Comparison of ENCODE assay signal across 11 cellular contexts in the genomic region with DNA sequence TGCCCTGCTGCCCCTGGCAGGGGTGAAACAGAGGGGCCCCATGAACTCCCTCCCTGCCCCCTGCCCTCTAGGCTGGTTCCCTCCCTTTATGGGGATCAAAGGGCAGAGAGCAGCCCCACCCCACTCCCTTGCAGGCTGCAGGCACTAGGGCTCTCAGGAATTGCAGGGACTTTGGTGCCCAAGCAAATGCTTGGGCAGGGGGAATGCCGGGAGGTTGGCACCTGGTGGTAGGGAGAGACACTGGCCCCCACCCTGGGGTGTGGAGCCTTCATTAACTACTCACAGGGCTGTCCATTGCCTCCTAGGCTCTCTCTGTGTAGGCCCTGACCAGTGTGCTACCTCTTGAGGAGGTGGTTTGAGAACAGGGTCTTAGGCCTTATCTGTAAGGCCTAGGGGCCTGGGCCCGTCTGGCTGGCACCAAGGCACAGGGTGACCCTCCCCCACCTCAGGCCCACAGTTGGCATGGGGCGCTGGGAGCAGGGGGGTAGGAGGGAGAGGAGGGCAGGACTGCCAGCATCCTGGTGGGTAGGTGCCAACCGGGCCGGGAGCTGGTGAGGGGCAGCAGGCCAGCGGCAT. TPM values are rescaled to one million over a fixed set of nuclear protein-coding genes. Genes with fewer than 3 reads are reported as not detected.
DNase-seq lines count a peak whose midpoint lies in the region; ATAC-seq, FAIRE-seq and TF ChIP-seq lines count a peak whose summit lies in the region.
"Had no signal": no experiment of that assay in that cellular context is flagged by ENCODE, and none has a peak within 500 bp of the region (broad histone marks: within the 10 kb centered on the region; RNA-seq: fewer than 3 reads in every experiment).

No MANE protein-coding gene starts in this region.

- peaks cover 19% of the 10 kb centered on the region for H3K36me3 Mint-ChIP-seq in T-helper 1 cell treated with Interleukin-12 subunit alpha and Interleukin-12 subunit beta and Interleukin-4 antibody, amounts not matched to agents 30 μg/mL and 1 μg/mL, for 36 hours (ENCODE audit: low read depth)
- no peaks in the 10 kb centered on the region for H3K36me3 Mint-ChIP-seq in HFFc6 (ENCODE audit: low read depth)

- 0 out of 2 replicates have a peak overlapping the region, but pooled peaks have one; percentile 32 for H3K4me2 ChIP-seq in GM12878 (ENCODE audit: control insufficient read depth, insufficient read depth)

- no peak for TF ChIP-seq POLR2A in GM12878 (IDR thresholded peaks at IDR 0.05; ENCODE audit: low read depth, low read length)

- no peaks in the 10 kb centered on the region for H3K27me3 ChIP-seq in GM12878 (replicated peaks in 1 of 2; ENCODE audit: control insufficient read depth in 2 of 2, insufficient read depth in 2 of 2, low read length in 1 of 2)

- H3K27ac ChIP-seq in GM12878 (ENCODE audit: control insufficient read depth, insufficient read depth) (no peak overlapping the region), substantia nigra (ENCODE audit: low read depth, low read length, poor library complexity, severe bottlenecking) (peak overlapping the region; percentile 99)

- RAD21 ChIA-PET in GM12878 (lab: Charles Lee; ENCODE audit: unreplicated experiment), result interaction anchor here (0.7 to 1.5 kb wide), 2 partner anchors 24 to 37 kb away, joined by 3 read pairs; a partner anchor contains a TSS

- H3K9ac ChIP-seq in GM12878 (ENCODE audit: control insufficient read depth, insufficient read depth, low read length), result no peak overlapping the region

- H3K79me2 ChIP-seq in GM12878 (ENCODE audit: control insufficient read depth, insufficient read depth, low read length), result peaks cover 60% of the 10 kb centered on the region

- SMC1A ChIA-PET in GM12878 (lab: Charles Lee; ENCODE audit: uncharacterized antibody, unreplicated experiment), result interaction anchor here (1.1 to 1.3 kb wide), 3 partner anchors 8 to 36 kb away, joined by 3 read pairs; no protein-coding TSS in a partner anchor

- ATAC-seq in GM12878 (no peak), left lobe of liver (peak; percentile 32)
- ATAC-seq: Panc1 had no signal

- 80% methylated on average over 6 of the region's 6 CpGs for WGBS in GM12878 (ENCODE audit: insufficient coverage, insufficient replicate concordance, low lambda C conversion rate, missing lambda C conversion rate)

- no peak overlapping the region for H2AFZ ChIP-seq in GM12878 (ENCODE audit: control insufficient read depth, low read depth, low read length)

- no TSS peak for BruUV-seq in GM12878 (replicated peaks; lab: Mats Ljungman, UMichigan)

- intact Hi-C loops in GM12878 (cut with micrococcal nuclease; ENCODE audit: unreplicated experiment), result no loop called here

- peaks cover 56% of the 10 kb centered on the region for H3K4me1 ChIP-seq in GM12878 (ENCODE audit: control insufficient read depth, insufficient read depth, low read length)

- FAIRE-seq in GM12878 (lab: Jason Lieb, UNC), result no peak
- FAIRE-seq: A204.1 had no signal

- no peak for TF ChIP-seq EP300 in GM12878 (IDR thresholded peaks at IDR 0.05; ENCODE audit: borderline replicate concordance in 1 of 2, control insufficient read depth in 1 of 2, low read depth in 2 of 2, low read length in 2 of 2)

- no peaks in the 10 kb centered on the region for H3K27me3 Mint-ChIP-seq in T-helper 1 cell treated with Interleukin-12 subunit alpha and Interleukin-12 subunit beta and Interleukin-4 antibody, amounts not matched to agents 30 μg/mL and 1 μg/mL, for 36 hours (ENCODE audit: low read depth)
- H3K27me3 Mint-ChIP-seq in HFFc6 (ENCODE audit: insufficient read depth), result no peaks in the 10 kb centered on the region; the same call in 1 of the 2 replicates

- TF ChIP-seq RAD21 in GM12878 (IDR thresholded peaks at IDR 0.05; ENCODE audit: insufficient read depth, low read depth, low read length), result no peak

- POLR2A ChIA-PET in GM12878 (lab: Charles Lee), result interaction anchor here (0.5 to 1.7 kb wide), 7 partner anchors 9 to 71 kb away, joined by 3 to 5 read pairs (median 4); a partner anchor contains a TSS

- peaks cover 0 to 7% of the 10 kb centered on the region in 2 experiments; a peak in 3 of 4 replicates for H3K36me3 ChIP-seq in GM12878 (ENCODE audit: control insufficient read depth in 2 of 2, insufficient read depth in 2 of 2, low read length in 1 of 2)

- H3K27ac Mint-ChIP-seq in T-helper 1 cell treated with Interleukin-12 subunit alpha and Interleukin-12 subunit beta and Interleukin-4 antibody, amounts not matched to agents 30 μg/mL and 1 μg/mL, for 36 hours, result peak overlapping the region; percentile 96
- H3K27ac Mint-ChIP-seq in HFFc6, result no peak overlapping the region

- H3K9me3 Mint-ChIP-seq in T-helper 1 cell treated with Interleukin-12 subunit alpha and Interleukin-12 subunit beta and Interleukin-4 antibody, amounts not matched to agents 30 μg/mL and 1 μg/mL, for 36 hours, result no peaks in the 10 kb centered on the region
- no peaks in the 10 kb centered on the region for H3K9me3 Mint-ChIP-seq in HFFc6

- no peak overlapping the region for H3K4me3 ChIP-seq in GM12878

- CTCF ChIA-PET in GM12878 (lab: Yijun Ruan, JAX), result interaction anchor here (1.5 to 3.6 kb wide), 2 partner anchors 10 to 67 kb away, joined by 3 to 27 read pairs; no protein-coding TSS in a partner anchor

- H3K4me3 Mint-ChIP-seq in T-helper 1 cell treated with Interleukin-12 subunit alpha and Interleukin-12 subunit beta and Interleukin-4 antibody, amounts not matched to agents 30 μg/mL and 1 μg/mL, for 36 hours, result peak overlapping the region; percentile 81
- no peak overlapping the region for H3K4me3 Mint-ChIP-seq in HFFc6

- peaks cover 52% of the 10 kb centered on the region for H3K4me1 Mint-ChIP-seq in T-helper 1 cell treated with Interleukin-12 subunit alpha and Interleukin-12 subunit beta and Interleukin-4 antibody, amounts not matched to agents 30 μg/mL and 1 μg/mL, for 36 hours (ENCODE audit: low read depth)
- peaks cover 21% of the 10 kb centered on the region for H3K4me1 Mint-ChIP-seq in HFFc6 (ENCODE audit: low read depth)

- DNase-seq in T-helper 1 cell (no peak), GM12878 (ENCODE audit: low read depth, low spot score) (no peak), left lobe of liver (ENCODE audit: low spot score) (peak; percentile 85), substantia nigra (lab: John Stamatoyannopoulos, UW) (peak in 44 of 49 donors; percentile 19 to 80 (median 56)), AML-193 (lab: John Stamatoyannopoulos, UW) (no peak), HFFc6 (no peak), NOMO-1 treated with dmso at 0.1 percent for 144 hours (lab: John Stamatoyannopoulos, UW; ENCODE audit: unreplicated experiment) (no peak)
- DNase-seq: cortex of kidney had no signal

- no peak for TF ChIP-seq CTCF in GM12878 (IDR thresholded peaks at IDR 0.05 in 2 of 3, conservative IDR thresholded peaks at IDR 0.05 in 1 of 3; ENCODE audit: control insufficient read depth in 2 of 3, extremely low read depth in 1 of 3, insufficient read depth in 1 of 3, low read depth in 3 of 3, low read length in 3 of 3)
- TF ChIP-seq CTCF in HFFc6 (IDR thresholded peaks at IDR 0.05), result no peak

- H4K20me1 ChIP-seq in GM12878 (ENCODE audit: control insufficient read depth, insufficient read depth), result 0 out of 2 replicates have a peak, but pooled peaks cover 3% of the 10 kb centered on the region

- in situ Hi-C loops in GM12878 (cut with MboI), result no loop called here

- H3K9me3 ChIP-seq in GM12878 (replicated peaks; ENCODE audit: control insufficient read depth, insufficient read depth, low read length), result no peaks in the 10 kb centered on the region

RNA-seq across cellular contexts. Expression of a gene that starts 4.7 kb away (rescaled TPM):
- total RNA-seq in GM12878 (2013; cell fraction: nucleolus; rRNA removed), result 35.3 and 35.9 TPM in 2 replicates
- 26.8 and 28.1 TPM in 2 replicates for total RNA-seq in GM12878 (2014; rRNA removed)
- 13.1 and 13.4 TPM in 2 replicates for total RNA-seq in GM12878 (2014; rRNA removed; fragmentation: Illumina TruSeq; extraction: Trizol)
- 42.0 and 44.9 TPM in 2 replicates for total RNA-seq in GM12878 (2021)
- 3.9 TPM for polyA plus RNA-seq in GM12878 (2011; ENCODE audit: low read depth)
- 9.1 and 20.6 TPM in 2 replicates for polyA plus RNA-seq in GM12878 (2011; rRNA removed)
- 34.7 and 44.3 TPM in 2 replicates for polyA plus RNA-seq in GM12878 (2011; cell fraction: cytosol; rRNA removed)
- 81.0 and 98.7 TPM in 2 replicates for polyA plus RNA-seq in GM12878 (2011; cell fraction: nucleus; rRNA removed)
- polyA plus RNA-seq in GM12878 (2012), result 20.8 and 23.8 TPM in 2 replicates
- polyA plus RNA-seq in GM12878 (2014; fragmentation: Illumina TruSeq; extraction: Trizol), result 2.8 and 9.2 TPM in 2 replicates
- polyA plus RNA-seq in GM12878 (2014; fragmentation: Nextera tagmentation; extraction: Ambion mirVana), result under 1 TPM; 0.11 to 0.13 TPM
- polyA plus RNA-seq in GM12878 (2014; rRNA removed), result 33.0 and 33.5 TPM in 2 replicates
- 1 to 10 TPM; 2.6 to 3.1 TPM for polyA plus RNA-seq in GM12878 (2016; fragmentation: Nextera tagmentation; extraction: Ambion mirVana)
- polyA minus RNA-seq in GM12878 (2011; rRNA and poly(A)+ RNA removed), result 12.2 and 29.8 TPM in 2 replicates
- 14.4 and 19.2 TPM in 2 replicates for polyA minus RNA-seq in GM12878 (2011; cell fraction: cytosol; rRNA and poly(A)+ RNA removed)
- 14.1 and 24.6 TPM in 2 replicates for polyA minus RNA-seq in GM12878 (2011; cell fraction: nucleus; rRNA and poly(A)+ RNA removed)
- 89.5 TPM for total RNA-seq in left lobe of liver
- total RNA-seq in HFFc6 (2021; fragmentation: NEBNext Ultra II Directional; extraction: Animal tissue kit (Norgen Biotek cat#: 25700)), result 10 to 100 TPM; 31.1 to 37.1 (median 34.1) TPM

RNA-seq across cellular contexts. Expression of a gene that starts 14.0 kb away (rescaled TPM):
- total RNA-seq in GM12878 (2013; cell fraction: nucleolus; rRNA removed), result 2.4 and 3.5 TPM in 2 replicates
- total RNA-seq in GM12878 (2014; rRNA removed) (0.93 and 1.1 TPM in 2 replicates), GM12878 (2014; rRNA removed; fragmentation: Illumina TruSeq; extraction: Trizol) (0.27 and 0.88 TPM in 2 replicates), GM12878 (2021) (0.40 and 0.64 TPM in 2 replicates), left lobe of liver (not detected)
- polyA plus RNA-seq in GM12878 (2011; ENCODE audit: low read depth), result not detected
- polyA plus RNA-seq in GM12878 (2011; rRNA removed) (not detected in 2 replicates), GM12878 (2014; fragmentation: Illumina TruSeq; extraction: Trizol) (not detected in 2 replicates), GM12878 (2014; fragmentation: Nextera tagmentation; extraction: Ambion mirVana) (not detected), GM12878 (2014; rRNA removed) (not detected in 2 replicates), GM12878 (2016; fragmentation: Nextera tagmentation; extraction: Ambion mirVana) (not detected)
- not detected in 2 replicates for polyA plus RNA-seq in GM12878 (2011; cell fraction: cytosol; rRNA removed)
- polyA plus RNA-seq in GM12878 (2011; cell fraction: nucleus; rRNA removed), result 0.25 and 0.92 TPM in 2 replicates
- polyA plus RNA-seq in GM12878 (2012), result not detected in 2 replicates
- 2.0 and 2.7 TPM in 2 replicates for polyA minus RNA-seq in GM12878 (2011; rRNA and poly(A)+ RNA removed)
- not detected in 2 replicates for polyA minus RNA-seq in GM12878 (2011; cell fraction: cytosol; rRNA and poly(A)+ RNA removed)
- polyA minus RNA-seq in GM12878 (2011; cell fraction: nucleus; rRNA and poly(A)+ RNA removed), result 2.2 and 3.1 TPM in 2 replicates
- total RNA-seq in HFFc6 (2021; fragmentation: NEBNext Ultra II Directional; extraction: Animal tissue kit (Norgen Biotek cat#: 25700)), result under 1 TPM in 1 of 6 experiments, not detected in 5; 0.46 TPM

RNA-seq across cellular contexts. Expression of a gene that starts 24.2 kb away (rescaled TPM):
- 28.4 and 33.1 TPM in 2 replicates for total RNA-seq in GM12878 (2013; cell fraction: nucleolus; rRNA removed)
- 64.2 and 68.7 TPM in 2 replicates for total RNA-seq in GM12878 (2014; rRNA removed)
- total RNA-seq in GM12878 (2014; rRNA removed; fragmentation: Illumina TruSeq; extraction: Trizol), result 41.4 and 41.9 TPM in 2 replicates
- 53.6 and 61.5 TPM in 2 replicates for total RNA-seq in GM12878 (2021)
- 25.9 TPM for polyA plus RNA-seq in GM12878 (2011; ENCODE audit: low read depth)
- 22.0 and 39.2 TPM in 2 replicates for polyA plus RNA-seq in GM12878 (2011; rRNA removed)
- polyA plus RNA-seq in GM12878 (2011; cell fraction: cytosol; rRNA removed), result 51.2 and 72.3 TPM in 2 replicates
- 74.9 and 79.0 TPM in 2 replicates for polyA plus RNA-seq in GM12878 (2011; cell fraction: nucleus; rRNA removed)
- polyA plus RNA-seq in GM12878 (2012), result 24.4 and 29.4 TPM in 2 replicates
- 29.9 and 51.6 TPM in 2 replicates for polyA plus RNA-seq in GM12878 (2014; fragmentation: Illumina TruSeq; extraction: Trizol)
- polyA plus RNA-seq in GM12878 (2014; fragmentation: Nextera tagmentation; extraction: Ambion mirVana), result 10 to 100 TPM; 22.9 to 30.1 TPM
- 78.7 and 85.7 TPM in 2 replicates for polyA plus RNA-seq in GM12878 (2014; rRNA removed)
- 10 to 100 TPM; 82.5 to 93.4 TPM for polyA plus RNA-seq in GM12878 (2016; fragmentation: Nextera tagmentation; extraction: Ambion mirVana)
- 40.4 and 64.8 TPM in 2 replicates for polyA minus RNA-seq in GM12878 (2011; rRNA and poly(A)+ RNA removed)
- polyA minus RNA-seq in GM12878 (2011; cell fraction: cytosol; rRNA and poly(A)+ RNA removed), result 16.8 and 23.3 TPM in 2 replicates
- 18.7 and 27.7 TPM in 2 replicates for polyA minus RNA-seq in GM12878 (2011; cell fraction: nucleus; rRNA and poly(A)+ RNA removed)
- total RNA-seq in left lobe of liver, result 21.9 TPM
- 10 to 100 TPM; 25.1 to 35.3 (median 29.6) TPM for total RNA-seq in HFFc6 (2021; fragmentation: NEBNext Ultra II Directional; extraction: Animal tissue kit (Norgen Biotek cat#: 25700))

RNA-seq across cellular contexts. Expression of a gene that starts 26.2 kb away (rescaled TPM):
- 0.37 and 0.38 TPM in 2 replicates for total RNA-seq in GM12878 (2013; cell fraction: nucleolus; rRNA removed)
- total RNA-seq in GM12878 (2014; rRNA removed), result not detected in 2 replicates
- not detected in 2 replicates for total RNA-seq in GM12878 (2014; rRNA removed; fragmentation: Illumina TruSeq; extraction: Trizol)
- total RNA-seq in GM12878 (2021), result 0.36 TPM in 1 of 2 replicates, not detected in the other
- not detected for polyA plus RNA-seq in GM12878 (2011; ENCODE audit: low read depth)
- polyA plus RNA-seq in GM12878 (2011; rRNA removed), result 0.10 and 0.41 TPM in 2 replicates
- 0.12 TPM in 2 replicates for polyA plus RNA-seq in GM12878 (2011; cell fraction: cytosol; rRNA removed)
- 3.2 and 4.1 TPM in 2 replicates for polyA plus RNA-seq in GM12878 (2011; cell fraction: nucleus; rRNA removed)
- polyA plus RNA-seq in GM12878 (2012), result 0.12 and 0.18 TPM in 2 replicates
- not detected in 2 replicates for polyA plus RNA-seq in GM12878 (2014; fragmentation: Illumina TruSeq; extraction: Trizol)
- polyA plus RNA-seq in GM12878 (2014; fragmentation: Nextera tagmentation; extraction: Ambion mirVana), result not detected
- 0.11 and 0.33 TPM in 2 replicates for polyA plus RNA-seq in GM12878 (2014; rRNA removed)
- not detected for polyA plus RNA-seq in GM12878 (2016; fragmentation: Nextera tagmentation; extraction: Ambion mirVana)
- not detected in 2 replicates for polyA minus RNA-seq in GM12878 (2011; rRNA and poly(A)+ RNA removed)
- polyA minus RNA-seq in GM12878 (2011; cell fraction: cytosol; rRNA and poly(A)+ RNA removed), result not detected in 2 replicates
- 0.24 and 0.67 TPM in 2 replicates for polyA minus RNA-seq in GM12878 (2011; cell fraction: nucleus; rRNA and poly(A)+ RNA removed)
- 1.4 TPM for total RNA-seq in left lobe of liver
- under 1 TPM in 2 of 6 experiments, not detected in 4; 0.08 to 0.14 TPM for total RNA-seq in HFFc6 (2021; fragmentation: NEBNext Ultra II Directional; extraction: Animal tissue kit (Norgen Biotek cat#: 25700))

RNA-seq across cellular contexts. Expression of a gene that starts 26.3 kb away (rescaled TPM):
- not detected in 2 replicates for total RNA-seq in GM12878 (2013; cell fraction: nucleolus; rRNA removed)
- total RNA-seq in GM12878 (2014; rRNA removed) (not detected in 2 replicates), GM12878 (2014; rRNA removed; fragmentation: Illumina TruSeq; extraction: Trizol) (not detected in 2 replicates), GM12878 (2021) (not detected in 2 replicates), left lobe of liver (0.13 TPM)
- not detected for polyA plus RNA-seq in GM12878 (2011; ENCODE audit: low read depth)
- polyA plus RNA-seq in GM12878 (2011; rRNA removed) (not detected in 2 replicates), GM12878 (2014; fragmentation: Illumina TruSeq; extraction: Trizol) (not detected in 2 replicates), GM12878 (2014; fragmentation: Nextera tagmentation; extraction: Ambion mirVana) (not detected), GM12878 (2014; rRNA removed) (not detected in 2 replicates), GM12878 (2016; fragmentation: Nextera tagmentation; extraction: Ambion mirVana) (not detected)
- not detected in 2 replicates for polyA plus RNA-seq in GM12878 (2011; cell fraction: cytosol; rRNA removed)
- polyA plus RNA-seq in GM12878 (2011; cell fraction: nucleus; rRNA removed), result 0.24 TPM in 1 of 2 replicates, not detected in the other
- polyA plus RNA-seq in GM12878 (2012), result not detected in 2 replicates
- not detected in 2 replicates for polyA minus RNA-seq in GM12878 (2011; rRNA and poly(A)+ RNA removed)
- polyA minus RNA-seq in GM12878 (2011; cell fraction: cytosol; rRNA and poly(A)+ RNA removed), result not detected in 2 replicates
- not detected in 2 replicates for polyA minus RNA-seq in GM12878 (2011; cell fraction: nucleus; rRNA and poly(A)+ RNA removed)
- total RNA-seq in HFFc6 (2021; fragmentation: NEBNext Ultra II Directional; extraction: Animal tissue kit (Norgen Biotek cat#: 25700)), result not detected

Comparison
In these comparisons a context has a peak if more than half of its experiments do, and no peak if none do; other contexts are left out.
1. DNase-seq: peak in left lobe of liver (single experiment) and substantia nigra (44 of 49); none in T-helper 1 cell (0 of 5), GM12878 (single experiment), AML-193 (0 of 2), HFFc6 (single experiment) and NOMO-1 treated with dmso at 0.1 percent for 144 hours (single experiment).